In the genomic region with DNA sequence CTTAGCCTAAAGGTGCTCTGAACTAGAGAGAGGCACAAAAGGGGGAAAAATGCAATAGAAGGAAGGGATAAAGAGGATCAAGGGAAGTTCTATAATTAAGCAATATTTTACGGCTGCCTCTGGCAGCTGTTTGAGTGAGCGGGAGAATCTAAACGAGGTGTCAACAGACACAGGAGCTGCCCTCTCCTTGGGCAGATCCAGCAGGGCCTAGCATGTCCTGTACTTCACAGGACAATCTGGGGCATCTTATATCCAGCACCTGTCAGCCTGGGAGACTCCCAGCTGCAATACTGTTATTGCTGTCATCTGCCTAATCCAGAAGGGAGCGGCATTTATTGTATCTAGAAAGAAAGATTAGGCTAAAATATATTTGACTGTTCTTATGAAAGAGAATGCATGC, we compare ENCODE assay signal across 15 cellular contexts.
DNase-seq lines count a peak whose midpoint lies in the region; ATAC-seq and TF ChIP-seq lines count a peak whose summit lies in the region.
"Had no signal": no experiment of that assay in that cellular context is flagged by ENCODE, and none has a peak within 500 bp of the region (broad histone marks: within the 10 kb centered on the region; RNA-seq: fewer than 3 reads in every experiment).

No MANE protein-coding gene starts in this region.

- H3K36me3 ChIP-seq in cardiac muscle cell, result no peaks in the 10 kb centered on the region
- H3K36me3 ChIP-seq in mammary epithelial cell (ENCODE audit: insufficient read depth, low read length), result no peaks in the 10 kb centered on the region
- peaks cover 10% of the 10 kb centered on the region for H3K36me3 ChIP-seq in mesodermal cell (ENCODE audit: control insufficient read depth, insufficient read depth, low read length)
- H3K36me3 ChIP-seq in uterus, result no peaks in the 10 kb centered on the region
- H3K36me3 ChIP-seq: tibial artery had no signal

- H3K9me3 ChIP-seq in cardiac muscle cell (ENCODE audit: low read depth) (no peaks in the 10 kb centered on the region), mammary epithelial cell (replicated peaks; ENCODE audit: insufficient read depth, low read length) (no peaks in the 10 kb centered on the region), mesodermal cell (ENCODE audit: control insufficient read depth, low read length) (no peaks in the 10 kb centered on the region), uterus (no peaks in the 10 kb centered on the region)
- H3K9me3 ChIP-seq: tibial artery had no signal

- BruUV-seq in mammary epithelial cell (replicated peaks; lab: Mats Ljungman, UMichigan), result no TSS peak

- peak overlapping the region; percentile 37 for H3K4me2 ChIP-seq in mammary epithelial cell (ENCODE audit: insufficient read depth, low read depth, low read length)

- H3K4me1 ChIP-seq in cardiac muscle cell (ENCODE audit: low read depth), result peaks cover 37% of the 10 kb centered on the region
- peaks cover 40% of the 10 kb centered on the region for H3K4me1 ChIP-seq in mammary epithelial cell (ENCODE audit: insufficient read depth, low read length)
- peaks cover 22% of the 10 kb centered on the region for H3K4me1 ChIP-seq in mesodermal cell (ENCODE audit: control insufficient read depth, insufficient read depth, low read length, poor library complexity, severe bottlenecking)
- H3K4me1 ChIP-seq in uterus, result peaks cover 0 to 4% of the 10 kb centered on the region in 2 donors

- no peaks in the 10 kb centered on the region for H3K27me3 ChIP-seq in cardiac muscle cell
- no peaks in the 10 kb centered on the region for H3K27me3 ChIP-seq in mammary epithelial cell (ENCODE audit: insufficient read depth, low read length)
- no peaks in the 10 kb centered on the region for H3K27me3 ChIP-seq in uterus
- H3K27me3 ChIP-seq: tibial artery had no signal

- no peak overlapping the region for H3K9ac ChIP-seq in mammary epithelial cell (ENCODE audit: insufficient read depth, low read length)

- 84% methylated on average over 4 of the region's 4 CpGs for WGBS in mammary epithelial cell (ENCODE audit: low coverage, missing lambda C conversion rate)
- WGBS in mesodermal cell (ENCODE audit: insufficient coverage in 2 of 2), 2 experiments, result 81 to 89% methylated on average over 2 to 4 of the region's 4 CpGs

- peaks cover 82% of the 10 kb centered on the region for H3K79me2 ChIP-seq in mammary epithelial cell (ENCODE audit: insufficient read depth, low read length)

- H3K27ac ChIP-seq in cardiac muscle cell (peak overlapping the region; percentile 82), mammary epithelial cell (ENCODE audit: insufficient read depth, low read depth, low read length) (peak overlapping the region; percentile 14), mesodermal cell (ENCODE audit: low read depth, low read length, severe bottlenecking) (peak overlapping the region; percentile 11), uterus (peak overlapping the region; percentile 46 to 75)
- H3K27ac ChIP-seq: tibial artery had no signal

- H2AFZ ChIP-seq in mammary epithelial cell (ENCODE audit: low read depth, low read length), result no peak overlapping the region

- no peak for TF ChIP-seq CTCF in cardiac muscle cell (IDR thresholded peaks at IDR 0.05; ENCODE audit: low read depth, low read length)
- TF ChIP-seq CTCF in mammary epithelial cell (conservative IDR thresholded peaks at IDR 0.05 in 1 of 2, IDR thresholded peaks at IDR 0.05 in 1 of 2; ENCODE audit: extremely low read depth in 1 of 2, insufficient read depth in 1 of 2, low read depth in 1 of 2, low read length in 2 of 2), result no peak
- TF ChIP-seq CTCF in uterus (IDR thresholded peaks at IDR 0.05), result no peak

- CTCF ChIA-PET in mammary epithelial cell (lab: Charles Lee; ENCODE audit: low non-redundant PET), result no interaction called here

- dilution Hi-C loops in mammary epithelial cell (cut with HindIII; ENCODE audit: low sequenced_read_pairs), result no loop called here

- no peak for ATAC-seq in Right ventricle myocardium superior (ENCODE audit: poor library complexity)
- ATAC-seq: activated CD8-positive, alpha-beta T cell treated with anti-CD3 and anti-CD28 coated beads, Interleukin-2, amount 10 ng/mL, durations not matched to agents 7 days and 5 days had no signal

- DNase-seq in cardiac muscle cell (ENCODE audit: low read depth in 1 of 2, low spot score in 1 of 2), result no peak
- no peak for DNase-seq in Right ventricle myocardium superior
- no peak for DNase-seq in mammary epithelial cell
- DNase-seq in uterus, result no peak
- no peak for DNase-seq in SIG-M5 treated with dmso at 0.1 percent for 504 hours (lab: John Stamatoyannopoulos, UW; ENCODE audit: unreplicated experiment)
- DNase-seq in stimulated activated CD8-positive, alpha-beta memory T cell treated with anti-CD3 and anti-CD28 coated beads, Interleukin-4, amount 100 ng/mL, for 48 hours, result no peak
- DNase-seq in posterior vena cava (ENCODE audit: low spot score), result no peak
- DNase-seq: activated CD8-positive, alpha-beta T cell treated with anti-CD3 and anti-CD28 coated beads, Interleukin-2, amount 10 ng/mL, durations not matched to agents 7 days and 5 days; activated gamma-delta T cell; DMS53; head of caudate nucleus; NCI-H345; RPMI8226; tibial artery had no signal

- no peaks in the 10 kb centered on the region for H4K20me1 ChIP-seq in mammary epithelial cell (ENCODE audit: insufficient read depth, low read length)

- in situ Hi-C loops in mammary epithelial cell (cut with MboI; ENCODE audit: low sequenced_read_pairs in 2 of 2), result loop anchor here (10.0 kb wide), 1 partner anchor 66 kb away; a partner anchor contains a TSS

- no peak for TF ChIP-seq POLR2A in uterus (IDR thresholded peaks at IDR 0.05)

- H3K4me3 ChIP-seq in cardiac muscle cell, result no peak overlapping the region
- H3K4me3 ChIP-seq in mammary epithelial cell (replicated peaks in 1 of 3; ENCODE audit: insufficient read depth in 1 of 3, low read depth in 2 of 3, low read length in 3 of 3), result no peak overlapping the region
- H3K4me3 ChIP-seq in mesodermal cell (ENCODE audit: extremely low read depth, insufficient read depth, low read length, poor library complexity, severe bottlenecking), result no peak overlapping the region
- no peak overlapping the region for H3K4me3 ChIP-seq in uterus
- H3K4me3 ChIP-seq: tibial artery had no signal

- intact Hi-C loops in Right ventricle myocardium superior (cut with DNase I), result no loop called here
- intact Hi-C loops in mammary epithelial cell (cut with micrococcal nuclease), result no loop called here
- intact Hi-C loops in uterus (cut with DNase I; ENCODE audit: low total_unique reads), result no loop called here
- intact Hi-C loops in posterior vena cava (cut with DNase I), result no loop called here

Comparison
In these comparisons a context has a peak if more than half of its experiments do, and no peak if none do; other contexts are left out.
1. H3K27ac ChIP-seq: peak in every context shown above with its lines; median percentile 82 in cardiac muscle cell; 60 in uterus; 14 in mammary epithelial cell; 11 in mesodermal cell.